19 cellular contexts compared by ENCODE assay signal in genomic region chr2:59223737-59224136, GRCh38.
DNase-seq lines count a peak whose midpoint lies in the region; ATAC-seq and TF ChIP-seq lines count a peak whose summit lies in the region.
"Had no signal": no experiment of that assay in that cellular context is flagged by ENCODE, and none has a peak within 500 bp of the region (broad histone marks: within the 10 kb centered on the region; RNA-seq: fewer than 3 reads in every experiment).

No MANE protein-coding gene starts in this region.

- no peak overlapping the region for H3K27ac Mint-ChIP-seq in activated naive CD4-positive, alpha-beta T cell treated with anti-CD3 and anti-CD28 coated beads, Interleukin-2, amount 50 U/mL, for 72 hours
- H3K27ac Mint-ChIP-seq: CD8-positive, alpha-beta T cell had no signal

- H3K36me3 ChIP-seq in heart right ventricle (no peaks in the 10 kb centered on the region), right atrium auricular region (no peaks in the 10 kb centered on the region), osteoblast (ENCODE audit: insufficient read depth, low read length) (no peaks in the 10 kb centered on the region)

- H3K9me3 Mint-ChIP-seq in activated naive CD4-positive, alpha-beta T cell treated with anti-CD3 and anti-CD28 coated beads, Interleukin-2, amount 50 U/mL, for 72 hours = peaks cover 0 to 5% of the 10 kb centered on the region in 2 donors
- H3K9me3 Mint-ChIP-seq: CD8-positive, alpha-beta T cell had no signal

- TF ChIP-seq CTCF in heart right ventricle (IDR thresholded peaks at IDR 0.05) (no peak), right atrium auricular region (IDR thresholded peaks at IDR 0.05) (no peak), osteoblast (IDR thresholded peaks at IDR 0.05; ENCODE audit: extremely low read depth, low read depth, low read length) (no peak)

- no peak overlapping the region for H3K4me2 ChIP-seq in osteoblast (ENCODE audit: insufficient read depth, low read length)
- H3K4me2 ChIP-seq: A549 had no signal

- no peak overlapping the region for H2AFZ ChIP-seq in osteoblast (ENCODE audit: low read length)

- H3K9me3 ChIP-seq in heart right ventricle (no peaks in the 10 kb centered on the region), right atrium auricular region (no peaks in the 10 kb centered on the region), osteoblast (ENCODE audit: low read depth, low read length) (no peaks in the 10 kb centered on the region)
- H3K9me3 ChIP-seq: Caco-2 had no signal

- H3K27me3 ChIP-seq in heart right ventricle (no peaks in the 10 kb centered on the region), right atrium auricular region (no peaks in the 10 kb centered on the region), osteoblast (ENCODE audit: insufficient read depth, low read length) (no peaks in the 10 kb centered on the region)

- H3K4me3 ChIP-seq in heart right ventricle = no peak overlapping the region
- no peak overlapping the region for H3K4me3 ChIP-seq in right atrium auricular region
- no peak overlapping the region for H3K4me3 ChIP-seq in osteoblast (ENCODE audit: insufficient read depth, low read length)
- H3K4me3 ChIP-seq: A549 had no signal

- H3K27ac ChIP-seq in heart right ventricle (no peak overlapping the region), right atrium auricular region (no peak overlapping the region), osteoblast (ENCODE audit: low read depth, low read length) (no peak overlapping the region)
- H3K27ac ChIP-seq: A549 had no signal

- DNase-seq in Right ventricle myocardium inferior (ENCODE audit: missing footprints) (no peak), left cardiac atrium (no peak), heart right ventricle (peak in 1 of 2 donors; percentile 28), right atrium auricular region (ENCODE audit: low spot score) (no peak), NCI-H446 treated with DMSO at 0.1 percent for 48 hours (lab: John Stamatoyannopoulos, UW) (peak; percentile 7), osteoblast (ENCODE audit: insufficient read length, low spot score, missing footprints) (peak; percentile 11), NCI-H1105 treated with DMSO at 0.1 percent for 48 hours (lab: John Stamatoyannopoulos, UW) (no peak)
- no peak for DNase-seq in activated naive CD4-positive, alpha-beta T cell treated with anti-CD3 and anti-CD28 coated beads, Interleukin-2, amount 50 U/mL, for 72 hours (ENCODE audit: low spot score in 2 of 2)
- DNase-seq: 8988T; ACHN; AML-193; C1 segment of cervical spinal cord; Caco-2; CD8-positive, alpha-beta T cell; DMS153; DND-41; GOT3; HCEC 1CT had no signal

- H3K36me3 Mint-ChIP-seq in activated naive CD4-positive, alpha-beta T cell treated with anti-CD3 and anti-CD28 coated beads, Interleukin-2, amount 50 U/mL, for 72 hours = no peaks in the 10 kb centered on the region
- H3K36me3 Mint-ChIP-seq: CD8-positive, alpha-beta T cell had no signal

- H4K20me1 ChIP-seq in osteoblast (ENCODE audit: insufficient read depth, low read length) = no peaks in the 10 kb centered on the region

- H3K4me1 ChIP-seq in heart right ventricle = no peaks in the 10 kb centered on the region
- H3K4me1 ChIP-seq in right atrium auricular region = no peaks in the 10 kb centered on the region
- H3K4me1 ChIP-seq in osteoblast (ENCODE audit: insufficient read depth, low read length) = no peaks in the 10 kb centered on the region
- H3K4me1 ChIP-seq: A549, Caco-2 had no signal

- intact Hi-C loops in Right ventricle myocardium inferior (cut with DNase I) = no loop called here
- intact Hi-C loops in left cardiac atrium (cut with DNase I) = no loop called here
- intact Hi-C loops in heart right ventricle (cut with DNase I) = no loop called here

- ATAC-seq in Right ventricle myocardium inferior (peak; percentile 65), left cardiac atrium (no peak), heart right ventricle (peak in 5 of 8 donors; percentile 53 to 83 (median 68))
- ATAC-seq in activated naive CD4-positive, alpha-beta T cell treated with anti-CD3 and anti-CD28 coated beads, Interleukin-2, amount 50 U/mL, for 72 hours = no peak
- ATAC-seq: A549; CD8-positive, alpha-beta T cell had no signal

- H3K79me2 ChIP-seq in osteoblast (ENCODE audit: insufficient read depth, low read length) = no peaks in the 10 kb centered on the region

Comparison
In these comparisons a context has a peak if more than half of its experiments do, and no peak if none do; other contexts are left out.
1. ATAC-seq: peak in Right ventricle myocardium inferior (single experiment) and heart right ventricle (5 of 8); none in left cardiac atrium (0 of 2) and activated naive CD4-positive, alpha-beta T cell treated with anti-CD3 and anti-CD28 coated beads, Interleukin-2, amount 50 U/mL, for 72 hours (0 of 2).
2. DNase-seq: peak in NCI-H446 treated with DMSO at 0.1 percent for 48 hours (single experiment) and osteoblast (single experiment); none in Right ventricle myocardium inferior (single experiment), left cardiac atrium (single experiment), right atrium auricular region (single experiment), activated naive CD4-positive, alpha-beta T cell treated with anti-CD3 and anti-CD28 coated beads, Interleukin-2, amount 50 U/mL, for 72 hours (0 of 2) and NCI-H1105 treated with DMSO at 0.1 percent for 48 hours (single experiment).